In the genomic region with DNA sequence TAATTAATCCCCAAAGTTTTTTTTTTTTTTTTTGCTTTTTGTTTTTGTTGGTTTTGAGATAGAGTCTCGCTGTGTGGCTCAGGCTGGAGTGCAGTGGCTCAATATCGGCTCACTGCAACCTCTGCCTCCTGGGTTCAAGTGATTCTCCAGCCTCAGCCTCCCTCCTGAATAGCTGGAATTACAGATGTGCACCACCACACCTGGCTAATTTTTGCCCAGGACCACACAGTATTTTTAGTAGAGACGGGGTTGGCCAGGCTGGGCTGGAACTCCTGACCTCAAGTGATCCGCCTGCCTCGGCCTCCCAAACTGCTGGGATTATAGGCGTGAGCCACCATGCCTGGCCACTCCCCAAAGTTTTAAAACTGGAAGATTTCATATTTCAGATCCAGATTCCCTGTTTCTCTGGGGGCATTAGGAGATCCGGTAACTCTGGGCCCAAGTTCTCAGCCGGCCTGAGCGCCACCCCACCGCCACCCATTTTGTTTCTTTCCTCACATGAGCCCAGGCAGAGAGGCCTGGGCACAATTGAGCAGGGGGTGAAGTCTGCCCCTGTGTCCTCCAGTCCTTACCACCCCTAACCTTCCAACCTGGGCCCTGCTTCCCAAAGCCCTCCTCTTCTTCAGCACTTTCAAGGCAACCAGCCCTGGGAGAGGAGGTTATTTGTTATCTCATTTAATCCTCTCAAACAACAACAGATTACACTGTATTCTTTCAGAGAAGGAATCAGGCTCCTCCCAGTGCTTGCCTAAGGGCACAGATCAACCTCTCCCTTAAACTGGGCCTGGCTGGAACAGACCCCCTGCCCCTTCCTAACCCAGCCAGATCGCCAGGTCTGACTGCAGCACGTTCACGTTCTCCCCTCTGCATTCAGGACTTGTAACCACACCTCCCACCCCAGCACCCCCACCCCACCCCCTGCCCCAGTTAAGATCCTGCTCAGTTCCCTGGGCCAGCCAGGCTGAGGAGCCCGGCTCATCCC, we compare ENCODE assay signal across 9 cellular contexts. TPM values are rescaled to one million over a fixed set of nuclear protein-coding genes. Genes with fewer than 3 reads are reported as not detected.
DNase-seq lines count a peak whose midpoint lies in the region; ATAC-seq and TF ChIP-seq lines count a peak whose summit lies in the region.
"Had no signal": no experiment of that assay in that cellular context is flagged by ENCODE, and none has a peak within 500 bp of the region (broad histone marks: within the 10 kb centered on the region; RNA-seq: fewer than 3 reads in every experiment).

No MANE protein-coding gene starts in this region.

- DNase-seq in activated T-cell treated with anti-CD3 and anti-CD28 coated beads, Interleukin-2, amount 50 U/mL, for 4 hours: no peak
- DNase-seq in activated T-cell treated with anti-CD3 and anti-CD28 coated beads for 4 hours (no peak), body of pancreas (no peak), tibial nerve (ENCODE audit: low spot score in 2 of 2) (no peak), COR-L47 (lab: John Stamatoyannopoulos, UW) (no peak)
- DNase-seq: NCI-H2029 treated with DMSO at 0.1 percent for 48 hours had no signal

- H3K9ac ChIP-seq in mucosa of rectum (ENCODE audit: low read depth in 1 of 2, low read length in 2 of 2): peak overlapping the region; percentile 88 to 96

- H3K27me3 Mint-ChIP-seq in activated T-cell treated with anti-CD3 and anti-CD28 coated beads, Interleukin-2, amount 50 U/mL, for 4 hours (ENCODE audit: low read depth): no peaks in the 10 kb centered on the region

- H3K9me3 ChIP-seq in body of pancreas: no peaks in the 10 kb centered on the region
- H3K9me3 ChIP-seq in mucosa of rectum (ENCODE audit: control insufficient read depth in 2 of 2, low read length in 2 of 2): no peaks in the 10 kb centered on the region
- no peaks in the 10 kb centered on the region for H3K9me3 ChIP-seq in tibial nerve

- TF ChIP-seq CTCF in body of pancreas (IDR thresholded peaks at IDR 0.05) (no peak), tibial nerve (IDR thresholded peaks at IDR 0.05) (no peak)

- intact Hi-C loops in body of pancreas (cut with DNase I): no loop called here

- H3K4me1 ChIP-seq in body of pancreas (peaks cover 38% of the 10 kb centered on the region), mucosa of rectum (ENCODE audit: control insufficient read depth in 2 of 2, insufficient read depth in 2 of 2, low read length in 2 of 2) (peaks cover 28 to 39% of the 10 kb centered on the region in 2 donors), tibial nerve (peaks cover 0 to 38% (median 24%) of the 10 kb centered on the region in 4 donors)

- TF ChIP-seq EP300 in tibial nerve (IDR thresholded peaks at IDR 0.05): no peak

- WGBS in body of pancreas, 2 donors: 94 to 95% methylated on average over 12 to 14 of the region's 14 CpGs
- WGBS in tibial nerve, 2 donors: 79 to 90% methylated on average over 13 of the region's 14 CpGs

- ATAC-seq in activated T-cell treated with anti-CD3 and anti-CD28 coated beads, Interleukin-2, amount 50 U/mL, for 4 hours: no peak
- ATAC-seq in body of pancreas: no peak
- no peak for ATAC-seq in GM18867 (IDR thresholded peaks at IDR 0.05; ENCODE audit: unreplicated experiment)
- no peak for ATAC-seq in GM21390 (IDR thresholded peaks at IDR 0.05; ENCODE audit: unreplicated experiment)

- no peaks in the 10 kb centered on the region for H3K9me3 Mint-ChIP-seq in activated T-cell treated with anti-CD3 and anti-CD28 coated beads, Interleukin-2, amount 50 U/mL, for 4 hours

- H3K27ac ChIP-seq in body of pancreas: peak overlapping the region in 3 of 4 donors; percentile 88 to 94 (median 94)
- H3K27ac ChIP-seq in mucosa of rectum (ENCODE audit: low read depth in 2 of 2, low read length in 2 of 2): peak overlapping the region; percentile 99
- peak overlapping the region; percentile 94 to 100 (median 97) for H3K27ac ChIP-seq in tibial nerve

- H3K36me3 ChIP-seq in body of pancreas (replicated peaks in 1 of 2; ENCODE audit: insufficient read depth in 1 of 2, low read depth in 2 of 2) (no peaks in the 10 kb centered on the region), mucosa of rectum (ENCODE audit: control insufficient read depth in 2 of 2, insufficient read depth in 2 of 2, low read length in 2 of 2) (no peaks in the 10 kb centered on the region), tibial nerve (no peaks in the 10 kb centered on the region)

- TF ChIP-seq POLR2A in body of pancreas (IDR thresholded peaks at IDR 0.05) (no peak), tibial nerve (IDR thresholded peaks at IDR 0.05) (no peak)

- H3K4me1 Mint-ChIP-seq in activated T-cell treated with anti-CD3 and anti-CD28 coated beads, Interleukin-2, amount 50 U/mL, for 4 hours (ENCODE audit: low read depth): peaks cover 22% of the 10 kb centered on the region

- H3K27me3 ChIP-seq in body of pancreas: no peaks in the 10 kb centered on the region
- H3K27me3 ChIP-seq in mucosa of rectum (ENCODE audit: control insufficient read depth in 2 of 2, insufficient read depth in 2 of 2, low read length in 2 of 2): no peaks in the 10 kb centered on the region
- H3K27me3 ChIP-seq in tibial nerve: no peaks in the 10 kb centered on the region

- H3K4me3 ChIP-seq in body of pancreas: no peak overlapping the region
- H3K4me3 ChIP-seq in mucosa of rectum (ENCODE audit: low read length in 2 of 2): peak overlapping the region in 1 of 2 donors; percentile 66
- no peak overlapping the region for H3K4me3 ChIP-seq in tibial nerve

- no peaks in the 10 kb centered on the region for H3K36me3 Mint-ChIP-seq in activated T-cell treated with anti-CD3 and anti-CD28 coated beads, Interleukin-2, amount 50 U/mL, for 4 hours (ENCODE audit: insufficient read depth)

- H3K4me3 Mint-ChIP-seq in activated T-cell treated with anti-CD3 and anti-CD28 coated beads, Interleukin-2, amount 50 U/mL, for 4 hours: peak overlapping the region; percentile 19

RNA-seq across cellular contexts. Expression of a gene that starts 1.9 kb away (rescaled TPM):
- total RNA-seq in activated T-cell treated with anti-CD3 and anti-CD28 coated beads, Interleukin-2, amount 50 U/mL, for 4 hours: 10 to 100 TPM; 86.9 to 94.6 (median 91.7) TPM
- total RNA-seq in body of pancreas (100 to 1,000 TPM in 1 of 2 donors, 10 to 100 TPM in 1; 63.3 to 172 TPM), tibial nerve (100 to 1,000 TPM; 122 to 235 (median 164) TPM)

RNA-seq across cellular contexts. Expression of a gene that starts 46.3 kb away (rescaled TPM):
- 10 to 100 TPM; 26.5 to 33.5 (median 27.8) TPM for total RNA-seq in activated T-cell treated with anti-CD3 and anti-CD28 coated beads, Interleukin-2, amount 50 U/mL, for 4 hours
- total RNA-seq in body of pancreas (10 to 100 TPM; 28.7 to 31.4 TPM), tibial nerve (100 to 1,000 TPM in 1 of 4 donors, 10 to 100 TPM in 3; 61.1 to 138 (median 72.0) TPM)
